19 cellular contexts compared by ENCODE assay signal in the genomic region with DNA sequence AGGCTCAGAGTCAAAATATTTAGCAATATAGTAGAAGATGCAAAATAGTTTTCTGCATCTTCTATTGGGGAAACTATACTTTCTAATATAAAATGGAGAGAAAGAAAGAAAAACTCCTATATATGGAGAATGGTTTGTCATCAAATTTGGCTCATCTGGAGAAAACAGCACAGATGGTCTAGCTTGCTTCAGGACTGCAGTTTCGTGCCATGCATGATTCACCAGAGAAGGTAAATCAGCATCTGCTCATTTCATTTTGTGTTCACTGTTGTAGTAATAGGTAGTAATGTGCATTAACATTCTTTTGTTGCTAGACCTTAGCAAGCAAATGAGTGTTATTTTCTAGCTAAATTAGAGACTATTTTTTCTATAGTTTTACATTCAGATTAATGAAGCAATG.
A peak's percentile ranks its signal among the peaks of the same experiment; 100 is the strongest.
DNase-seq lines count a peak whose midpoint lies in the region; ATAC-seq and TF ChIP-seq lines count a peak whose summit lies in the region.
"Had no signal": no experiment of that assay in that cellular context is flagged by ENCODE, and none has a peak within 500 bp of the region (broad histone marks: within the 10 kb centered on the region; RNA-seq: fewer than 3 reads in every experiment).

No MANE protein-coding gene starts in this region.

- H3K27ac ChIP-seq in RWPE2 (ENCODE audit: poor library complexity, severe bottlenecking): no peak overlapping the region
- H3K27ac ChIP-seq in foreskin keratinocyte: no peak overlapping the region
- no peak overlapping the region for H3K27ac ChIP-seq in CD4-positive, alpha-beta T cell (ENCODE audit: low read depth, low read length)
- H3K27ac ChIP-seq: breast epithelium, epithelial cell of prostate, neutrophil, suprapubic skin had no signal

- ATAC-seq in RWPE2 (ENCODE audit: low read depth) (peak; percentile 23; the same call in 1 of the 3 replicates), foreskin keratinocyte (peak; percentile 69), GM18873 (IDR thresholded peaks at IDR 0.05; ENCODE audit: low FRiP score, unreplicated experiment) (no peak)
- no peak for ATAC-seq in CD4-positive, alpha-beta T cell (ENCODE audit: poor library complexity)
- ATAC-seq: activated naive CD8-positive, alpha-beta T cell treated with anti-CD3 and anti-CD28 coated beads, Interleukin-2, amount 50 U/mL, for 24 hours; CD8-positive, alpha-beta T cell; Right ventricle myocardium inferior had no signal

- H3K36me3 ChIP-seq in RWPE2 (ENCODE audit: low read depth): no peaks in the 10 kb centered on the region
- H3K36me3 ChIP-seq: breast epithelium, neutrophil, suprapubic skin had no signal

- no peaks in the 10 kb centered on the region for H3K27me3 Mint-ChIP-seq in CD4-positive, alpha-beta T cell
- H3K27me3 Mint-ChIP-seq: activated CD4-positive, alpha-beta T cell treated with anti-CD3 and anti-CD28 coated beads, Interleukin-2, amount 10 ng/mL, durations not matched to agents 24 days and 14 days; activated naive CD8-positive, alpha-beta T cell treated with anti-CD3 and anti-CD28 coated beads, Interleukin-2, amount 50 U/mL, for 24 hours had no signal

- H3K4me1 Mint-ChIP-seq in CD4-positive, alpha-beta T cell (ENCODE audit: low read depth): no peaks in the 10 kb centered on the region
- H3K4me1 Mint-ChIP-seq: activated CD4-positive, alpha-beta T cell treated with anti-CD3 and anti-CD28 coated beads, Interleukin-2, amount 10 ng/mL, durations not matched to agents 24 days and 14 days; activated naive CD8-positive, alpha-beta T cell treated with anti-CD3 and anti-CD28 coated beads, Interleukin-2, amount 50 U/mL, for 24 hours had no signal

- no peaks in the 10 kb centered on the region for H3K36me3 Mint-ChIP-seq in CD4-positive, alpha-beta T cell (ENCODE audit: low read depth)
- H3K36me3 Mint-ChIP-seq: CD8-positive, alpha-beta T cell had no signal

- H3K27me3 ChIP-seq in RWPE2 (ENCODE audit: insufficient read depth, poor library complexity, severe bottlenecking) (peaks cover 15% of the 10 kb centered on the region), foreskin keratinocyte (peaks cover under 1% of the 10 kb centered on the region)
- no peaks in the 10 kb centered on the region for H3K27me3 ChIP-seq in CD4-positive, alpha-beta T cell (ENCODE audit: control insufficient read depth, insufficient read depth, low read length)
- H3K27me3 ChIP-seq: breast epithelium, neutrophil, suprapubic skin had no signal

- H3K4me3 Mint-ChIP-seq in CD4-positive, alpha-beta T cell: no peak overlapping the region
- H3K4me3 Mint-ChIP-seq: activated CD4-positive, alpha-beta T cell treated with anti-CD3 and anti-CD28 coated beads, Interleukin-2, amount 10 ng/mL, durations not matched to agents 24 days and 14 days; activated naive CD8-positive, alpha-beta T cell treated with anti-CD3 and anti-CD28 coated beads, Interleukin-2, amount 50 U/mL, for 24 hours; CD8-positive, alpha-beta T cell had no signal

- TF ChIP-seq CTCF in RWPE2 (IDR thresholded peaks at IDR 0.05; ENCODE audit: poor library complexity, severe bottlenecking) (no peak), foreskin keratinocyte (conservative IDR thresholded peaks at IDR 0.05) (no peak)
- no peak for TF ChIP-seq CTCF in CD4-positive, alpha-beta T cell (IDR thresholded peaks at IDR 0.05)

- H3K4me3 ChIP-seq in RWPE2 (ENCODE audit: severe bottlenecking): no peak overlapping the region
- H3K4me3 ChIP-seq: breast epithelium, suprapubic skin had no signal

- DNase-seq in DMS 273 (lab: John Stamatoyannopoulos, UW; ENCODE audit: unreplicated experiment) (peak; percentile 86), NCI-H1105 (lab: John Stamatoyannopoulos, UW) (peak; percentile 45), RWPE2 (ENCODE audit: low spot score) (no peak), foreskin keratinocyte (peak in 1 of 2 donors; percentile 49), AG08396 (ENCODE audit: low spot score) (no peak)
- no peak for DNase-seq in stimulated activated CD4-positive, alpha-beta T cell treated with anti-CD3 and anti-CD28 coated beads, Interleukin-2, amount 100 ng/mL, for 24 hours
- no peak for DNase-seq in CD4-positive, alpha-beta T cell
- DNase-seq: activated CD4-positive, alpha-beta T cell treated with anti-CD3 and anti-CD28 coated beads, Interleukin-2, amount 10 ng/mL, durations not matched to agents 24 days and 14 days; activated naive CD8-positive, alpha-beta T cell treated with anti-CD3 and anti-CD28 coated beads, Interleukin-2, amount 50 U/mL, for 24 hours; CD8-positive, alpha-beta T cell; dermis blood vessel endothelial cell; SW 1271 had no signal

- CTCF ChIA-PET in CD4-positive, alpha-beta T cell (lab: Charles Lee): no interaction called here

- H3K9me3 Mint-ChIP-seq in CD4-positive, alpha-beta T cell: peaks cover 5% of the 10 kb centered on the region
- H3K9me3 Mint-ChIP-seq: activated CD4-positive, alpha-beta T cell treated with anti-CD3 and anti-CD28 coated beads, Interleukin-2, amount 10 ng/mL, durations not matched to agents 24 days and 14 days; activated T-helper 2 cell treated with anti-CD3 and anti-CD28 coated beads, Interferon-gamma antibody, Interleukin-2, Interleukin-4, amounts not matched to agents 10 μg/mL and 5 μg/mL and 100 μg/mL, durations not matched to agents 14 hours and 24 hours and 36 hours had no signal

- no peak overlapping the region for H3K27ac Mint-ChIP-seq in CD4-positive, alpha-beta T cell
- H3K27ac Mint-ChIP-seq: activated CD4-positive, alpha-beta T cell treated with anti-CD3 and anti-CD28 coated beads, Interleukin-2, amount 10 ng/mL, durations not matched to agents 24 days and 14 days; activated naive CD8-positive, alpha-beta T cell treated with anti-CD3 and anti-CD28 coated beads, Interleukin-2, amount 50 U/mL, for 24 hours; activated T-helper 2 cell treated with anti-CD3 and anti-CD28 coated beads, Interferon-gamma antibody, Interleukin-2, Interleukin-4, amounts not matched to agents 10 μg/mL and 5 μg/mL and 100 μg/mL, durations not matched to agents 14 hours and 24 hours and 36 hours; CD8-positive, alpha-beta T cell had no signal

- H3K4me1 ChIP-seq in RWPE2 (ENCODE audit: insufficient read depth, poor library complexity, severe bottlenecking) (peaks cover 12% of the 10 kb centered on the region), foreskin keratinocyte (peaks cover 6% of the 10 kb centered on the region)
- H3K4me1 ChIP-seq: breast epithelium, suprapubic skin had no signal

- POLR2A ChIA-PET in CD4-positive, alpha-beta T cell (lab: Charles Lee): no interaction called here

- no peaks in the 10 kb centered on the region for H3K9me3 ChIP-seq in RWPE2 (ENCODE audit: severe bottlenecking)
- H3K9me3 ChIP-seq in CD4-positive, alpha-beta T cell (ENCODE audit: control insufficient read depth, low read length): no peaks in the 10 kb centered on the region
- H3K9me3 ChIP-seq: breast epithelium, neutrophil, suprapubic skin had no signal

- intact Hi-C loops in CD4-positive, alpha-beta T cell (cut with DNase I, micrococcal nuclease): no loop called here

Comparison
In these comparisons a context has a peak if more than half of its experiments do, and no peak if none do; other contexts are left out.
1. DNase-seq: peak in DMS 273 (single experiment) and NCI-H1105 (single experiment); none in RWPE2 (single experiment), AG08396 (single experiment), stimulated activated CD4-positive, alpha-beta T cell treated with anti-CD3 and anti-CD28 coated beads, Interleukin-2, amount 100 ng/mL, for 24 hours (0 of 2) and CD4-positive, alpha-beta T cell (0 of 10).
2. ATAC-seq: peak in RWPE2 (single experiment) and foreskin keratinocyte (single experiment); none in GM18873 (single experiment) and CD4-positive, alpha-beta T cell (single experiment).